29 cellular contexts compared by ENCODE assay signal in the genomic region with DNA sequence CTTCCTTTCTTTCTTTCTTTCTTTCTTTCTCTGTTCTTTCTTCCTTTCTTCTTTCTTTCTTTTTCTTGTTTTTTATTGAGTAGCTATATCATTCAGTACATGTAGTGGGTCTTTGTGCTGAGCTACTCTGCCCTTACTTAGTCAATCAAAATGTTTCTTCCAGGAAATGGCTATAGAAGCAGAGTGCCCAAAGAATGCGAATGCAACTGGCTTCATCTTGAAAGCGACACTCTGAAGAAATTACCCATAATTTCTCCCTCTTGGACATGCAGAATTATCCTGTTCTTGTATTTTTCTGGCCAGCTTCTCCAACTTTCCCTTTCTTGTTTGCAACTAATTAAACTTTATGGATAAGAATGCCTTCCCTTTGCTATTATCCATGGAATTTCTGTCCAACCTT.
"Had no signal": no experiment of that assay in that cellular context is flagged by ENCODE, and none has a peak within 500 bp of the region (broad histone marks: within the 10 kb centered on the region; RNA-seq: fewer than 3 reads in every experiment).

No MANE protein-coding gene starts in this region.

- H3K4me1 ChIP-seq: colonic mucosa, esophagus muscularis mucosa, esophagus squamous epithelium, foreskin keratinocyte, gastrocnemius medialis, gastroesophageal sphincter, heart left ventricle, heart right ventricle had no signal

- H3K36me3 ChIP-seq: colonic mucosa, esophagus muscularis mucosa, esophagus squamous epithelium, gastrocnemius medialis, gastroesophageal sphincter, heart left ventricle, heart right ventricle had no signal

- H3K27ac Mint-ChIP-seq: dendritic cell treated with granulocyte-macrophage colony-stimulating factor and Interleukin-4, amounts not matched to agents 40 ng/mL and 50 ng/mL, for 4 days; effector memory CD8-positive, alpha-beta T cell; endodermal cell had no signal

- ATAC-seq: effector memory CD8-positive, alpha-beta T cell; esophagus mucosa; foreskin keratinocyte; gastrocnemius medialis; gastroesophageal sphincter; heart left ventricle; heart right ventricle had no signal

- H3K27me3 ChIP-seq: colonic mucosa, dorsolateral prefrontal cortex, esophagus muscularis mucosa, esophagus squamous epithelium, gastrocnemius medialis, gastroesophageal sphincter, heart left ventricle, heart right ventricle had no signal

- FAIRE-seq: colon, endometrium, endothelial cell of umbilical vein, frontal cortex had no signal

- H3K4me3 Mint-ChIP-seq: dendritic cell treated with granulocyte-macrophage colony-stimulating factor and Interleukin-4, amounts not matched to agents 40 ng/mL and 50 ng/mL, for 4 days; effector memory CD8-positive, alpha-beta T cell; endodermal cell had no signal

- H3K4me1 Mint-ChIP-seq: endodermal cell had no signal

- H3K4me3 ChIP-seq: colonic mucosa, coronary artery, dorsolateral prefrontal cortex, esophagus muscularis mucosa, esophagus squamous epithelium, gastrocnemius medialis, gastroesophageal sphincter, heart left ventricle, heart right ventricle had no signal

- H3K9me3 ChIP-seq: colonic mucosa, esophagus muscularis mucosa, esophagus squamous epithelium, gastrocnemius medialis, gastroesophageal sphincter, heart left ventricle had no signal

- H3K27me3 Mint-ChIP-seq: dendritic cell treated with granulocyte-macrophage colony-stimulating factor and Interleukin-4, amounts not matched to agents 40 ng/mL and 50 ng/mL, for 4 days; effector memory CD8-positive, alpha-beta T cell had no signal

- DNase-seq: colonic mucosa; cortex of kidney; dermis blood vessel endothelial cell; dorsolateral prefrontal cortex; effector CD4-positive, alpha-beta T cell; effector CD8-positive, alpha-beta T cell; effector memory CD4-positive, alpha-beta T cell; effector memory CD8-positive, alpha-beta T cell; endodermal cell; erythroblast; esophagus squamous epithelium; foreskin fibroblast; foreskin keratinocyte; foreskin melanocyte; gastrocnemius medialis; glutamatergic neuron; head of caudate nucleus; heart left ventricle; heart right ventricle had no signal

- H3K9me3 Mint-ChIP-seq: endodermal cell had no signal

- H3K27ac ChIP-seq: colonic mucosa, coronary artery, dorsolateral prefrontal cortex, epithelial cell of prostate, esophagus muscularis mucosa, esophagus squamous epithelium, foreskin keratinocyte, gastrocnemius medialis, gastroesophageal sphincter, heart left ventricle, heart right ventricle had no signal
